In genomic region chr22:19988965-19989724, GRCh38 we compare ENCODE assay signal across 1 cellular context.
A peak's percentile ranks its signal among the peaks of the same experiment; 100 is the strongest.
TF ChIP-seq lines count a peak whose summit lies in the region.

No MANE protein-coding gene starts in this region.

TF ChIP-seq in K562, 482 proteins besides CTCF, POLR2A, EP300 and RAD21 (continued from another document and continues in another):
- no peak for TF ChIP-seq CC2D1A (IDR thresholded peaks at IDR 0.05)
- TF ChIP-seq FOXO4 (CRISPR knock-in tag; IDR thresholded peaks at IDR 0.05), result 0 out of 2 replicates have a peak, but pooled peaks have one; percentile 27
- no peak for TF ChIP-seq ZNF561 (CRISPR knock-in tag; conservative IDR thresholded peaks at IDR 0.05)
- TF ChIP-seq SPI1 (IDR thresholded peaks at IDR 0.05; ENCODE audit: borderline replicate concordance, low read depth, low read length), result peak; percentile 39; the same call in 1 of the 2 replicates
- no peak for TF ChIP-seq MNT (conservative IDR thresholded peaks at IDR 0.05)
- TF ChIP-seq ZNF324 (CRISPR knock-in tag; IDR thresholded peaks at IDR 0.05), result no peak
- TF ChIP-seq MEF2A (IDR thresholded peaks at IDR 0.05; ENCODE audit: control insufficient read depth, low read depth, low read length), result no peak
- no peak for TF ChIP-seq NCOA6 (IDR thresholded peaks at IDR 0.05)
- no peak for TF ChIP-seq PBX2 (CRISPR knock-in tag; IDR thresholded peaks at IDR 0.05; ENCODE audit: low read depth)
- TF ChIP-seq PBX2 (tag; conservative IDR thresholded peaks at IDR 0.05; ENCODE audit: low read depth), result no peak; the same call in 1 of the 2 replicates
- TF ChIP-seq ZNF280B (CRISPR knock-in tag; IDR thresholded peaks at IDR 0.05), result no peak
- TF ChIP-seq MBD2 (IDR thresholded peaks at IDR 0.05; ENCODE audit: borderline replicate concordance, low read depth), result no peak
- TF ChIP-seq ZNF830 (CRISPR knock-in tag; IDR thresholded peaks at IDR 0.05), result no peak
- no peak for TF ChIP-seq ZNF354B (CRISPR knock-in tag; IDR thresholded peaks at IDR 0.05)
- TF ChIP-seq SMAD1 (IDR thresholded peaks at IDR 0.05; ENCODE audit: low read depth, low read length, partially characterized antibody), result peak; percentile 64
- TF ChIP-seq ZNF76 (CRISPR knock-in tag; IDR thresholded peaks at IDR 0.05; ENCODE audit: borderline replicate concordance), result no peak
- no peak for TF ChIP-seq TOE1 (IDR thresholded peaks at IDR 0.05; ENCODE audit: borderline replicate concordance)
- TF ChIP-seq TOE1 (CRISPR knock-in tag; IDR thresholded peaks at IDR 0.05; ENCODE audit: borderline replicate concordance, low read depth), result no peak
- peak; percentile 13; the same call in 1 of the 2 replicates for TF ChIP-seq ESRRA (IDR thresholded peaks at IDR 0.05; ENCODE audit: borderline replicate concordance, low read depth)
- TF ChIP-seq ARID3B (CRISPR knock-in tag; IDR thresholded peaks at IDR 0.05; ENCODE audit: borderline replicate concordance), result no peak
- TF ChIP-seq SMARCA5 (IDR thresholded peaks at IDR 0.05), result no peak
- TF ChIP-seq MTA2 (IDR thresholded peaks at IDR 0.05; ENCODE audit: low read depth), result no peak
- TF ChIP-seq HDAC6 (IDR thresholded peaks at IDR 0.05; ENCODE audit: low read depth, low read length), result 0 out of 2 replicates have a peak, but pooled peaks have one; percentile 62
- no peak for TF ChIP-seq STAT6 (CRISPR knock-in tag; IDR thresholded peaks at IDR 0.05)
- TF ChIP-seq ZNF780A (CRISPR knock-in tag; IDR thresholded peaks at IDR 0.05), result no peak
- TF ChIP-seq CBX2 (IDR thresholded peaks at IDR 0.05; ENCODE audit: insufficient read depth, low read length, poor library complexity, severe bottlenecking), result no peak
- no peak for TF ChIP-seq MECOM (CRISPR knock-in tag; IDR thresholded peaks at IDR 0.05)
- TF ChIP-seq NFXL1 (CRISPR knock-in tag; IDR thresholded peaks at IDR 0.05), result 0 out of 2 replicates have a peak, but pooled peaks have one; percentile 62
- TF ChIP-seq SREBF2 (CRISPR knock-in tag; IDR thresholded peaks at IDR 0.05), result no peak
- no peak for TF ChIP-seq PCBP2 (IDR thresholded peaks at IDR 0.05; ENCODE audit: low read depth, low read length, poor library complexity, severe bottlenecking)
- TF ChIP-seq MYBL2 (IDR thresholded peaks at IDR 0.05; ENCODE audit: low read depth), result no peak
- no peak for TF ChIP-seq MYBL2 (CRISPR knock-in tag; IDR thresholded peaks at IDR 0.05; ENCODE audit: borderline replicate concordance)
- TF ChIP-seq TCF7L2 (IDR thresholded peaks at IDR 0.05; ENCODE audit: low read depth, low read length), result no peak
- TF ChIP-seq RBFOX2 (IDR thresholded peaks at IDR 0.05; ENCODE audit: low read depth, low read length), result no peak; the same call in 1 of the 2 replicates
- TF ChIP-seq TCF7 (IDR thresholded peaks at IDR 0.05; ENCODE audit: borderline replicate concordance), result no peak
- no peak for TF ChIP-seq GATA2 (CRISPR knock-in tag; IDR thresholded peaks at IDR 0.05)
- no peak for TF ChIP-seq EHMT2 (IDR thresholded peaks at IDR 0.05)
- no peak for TF ChIP-seq U2AF2 (optimal IDR thresholded peaks at IDR 0.05; ENCODE audit: low read depth, low read length)
- no peak for TF ChIP-seq SRSF7 (optimal IDR thresholded peaks at IDR 0.05; ENCODE audit: low read depth, low read length)
- TF ChIP-seq ZEB2 (IDR thresholded peaks at IDR 0.05), result no peak
- TF ChIP-seq ESRRB (CRISPR knock-in tag; IDR thresholded peaks at IDR 0.05; ENCODE audit: borderline replicate concordance), result no peak
- TF ChIP-seq ZNF75A (CRISPR knock-in tag; IDR thresholded peaks at IDR 0.05), result no peak
- TF ChIP-seq ZNF316 (IDR thresholded peaks at IDR 0.05), result no peak
- TF ChIP-seq FOS (IDR thresholded peaks at IDR 0.05; ENCODE audit: extremely low read depth, insufficient read length), result no peak
- no peak for TF ChIP-seq BMI1 (IDR thresholded peaks at IDR 0.05; ENCODE audit: low read length)
- no peak for TF ChIP-seq SMARCA4 (IDR thresholded peaks at IDR 0.05)
- 0 out of 2 replicates have a peak, but pooled peaks have one; percentile 12 for TF ChIP-seq CHD2 (IDR thresholded peaks at IDR 0.05; ENCODE audit: low read depth, low read length)
- no peak for TF ChIP-seq HOMEZ (CRISPR knock-in tag; IDR thresholded peaks at IDR 0.05)
- 0 out of 2 replicates have a peak, but pooled peaks have one; percentile 21 for TF ChIP-seq NFRKB (IDR thresholded peaks at IDR 0.05; ENCODE audit: low read depth)
- 0 out of 2 replicates have a peak, but pooled peaks have one; percentile 33 for TF ChIP-seq NR4A1 (CRISPR knock-in tag; IDR thresholded peaks at IDR 0.05)
- TF ChIP-seq NR4A1 (tag; IDR thresholded peaks at IDR 0.05), result peak; percentile 93
- TF ChIP-seq ZBTB11 (CRISPR knock-in tag; IDR thresholded peaks at IDR 0.05), result peak in 2 of 3 experiments; percentile 75 to 92; a peak in 4 of 6 replicates
- TF ChIP-seq ZNF57 (CRISPR knock-in tag; IDR thresholded peaks at IDR 0.05), result no peak
- no peak for TF ChIP-seq ZNF436 (CRISPR knock-in tag; IDR thresholded peaks at IDR 0.05)
- 0 out of 2 replicates have a peak, but pooled peaks have one; percentile 34 for TF ChIP-seq GTF2F1 (IDR thresholded peaks at IDR 0.05; ENCODE audit: low read depth, low read length)
- TF ChIP-seq SP2 (IDR thresholded peaks at IDR 0.05; ENCODE audit: extremely low read depth, low read depth, low read length, poor library complexity, severe bottlenecking), result no peak
- no peak for TF ChIP-seq SIN3B (IDR thresholded peaks at IDR 0.05; ENCODE audit: low read depth)
